In the genomic region with DNA sequence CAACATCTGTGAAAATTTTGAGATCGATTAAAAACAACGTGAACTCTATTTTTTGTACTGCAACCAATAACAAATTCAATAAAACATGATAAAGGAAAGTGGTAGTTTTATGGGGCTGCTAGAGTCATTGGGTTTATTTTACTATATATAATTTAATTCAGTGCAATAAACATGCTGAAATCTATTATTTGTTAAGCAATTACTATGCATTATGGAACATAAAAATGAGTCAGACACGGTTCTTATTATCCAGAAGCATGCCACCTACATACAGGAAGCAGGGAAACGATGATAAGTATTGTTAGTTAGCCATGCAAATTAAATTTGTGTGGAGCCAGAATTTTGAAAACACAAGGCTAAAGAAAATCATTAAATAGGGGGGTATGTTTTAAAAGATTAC, we compare ENCODE assay signal across 3 cellular contexts.
A peak's percentile ranks its signal among the peaks of the same experiment; 100 is the strongest.
TF ChIP-seq lines count a peak whose summit lies in the region.

No MANE protein-coding gene starts in this region.

TF ChIP-seq in HEK293, 187 proteins besides CTCF, POLR2A, EP300 and RAD21:
- TF ChIP-seq ZNF785 (tag by site-specific recombination; IDR thresholded peaks at IDR 0.05): no peak
- TF ChIP-seq, protein P1, sequence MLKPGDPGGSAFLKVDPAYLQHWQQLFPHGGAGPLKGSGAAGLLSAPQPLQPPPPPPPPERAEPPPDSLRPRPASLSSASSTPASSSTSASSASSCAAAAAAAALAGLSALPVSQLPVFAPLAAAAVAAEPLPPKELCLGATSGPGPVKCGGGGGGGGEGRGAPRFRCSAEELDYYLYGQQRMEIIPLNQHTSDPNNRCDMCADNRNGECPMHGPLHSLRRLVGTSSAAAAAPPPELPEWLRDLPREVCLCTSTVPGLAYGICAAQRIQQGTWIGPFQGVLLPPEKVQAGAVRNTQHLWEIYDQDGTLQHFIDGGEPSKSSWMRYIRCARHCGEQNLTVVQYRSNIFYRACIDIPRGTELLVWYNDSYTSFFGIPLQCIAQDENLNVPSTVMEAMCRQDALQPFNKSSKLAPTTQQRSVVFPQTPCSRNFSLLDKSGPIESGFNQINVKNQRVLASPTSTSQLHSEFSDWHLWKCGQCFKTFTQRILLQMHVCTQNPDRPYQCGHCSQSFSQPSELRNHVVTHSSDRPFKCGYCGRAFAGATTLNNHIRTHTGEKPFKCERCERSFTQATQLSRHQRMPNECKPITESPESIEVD (tag by site-specific recombination; IDR thresholded peaks at IDR 0.05): peak; percentile 57

TF ChIP-seq in SK-N-SH treated with all-trans-retinoic acid at 6 μM for 48 hours, 23 proteins besides CTCF, POLR2A, EP300 and RAD21:
- TF ChIP-seq ZNF70 (CRISPR knock-in tag; IDR thresholded peaks at IDR 0.05) (no peak), ZNF8 (CRISPR knock-in tag; IDR thresholded peaks at IDR 0.05) (no peak), ISL1 (CRISPR knock-in tag; IDR thresholded peaks at IDR 0.05) (peak; percentile 63), BACH2 (CRISPR knock-in tag; IDR thresholded peaks at IDR 0.05; ENCODE audit: borderline replicate concordance) (no peak), CSRNP3 (CRISPR knock-in tag; IDR thresholded peaks at IDR 0.05) (0 out of 2 replicates have a peak, but pooled peaks have one; percentile 15), ZC3H10 (CRISPR knock-in tag; IDR thresholded peaks at IDR 0.05) (no peak), ESRRG (CRISPR knock-in tag; IDR thresholded peaks at IDR 0.05) (no peak), ARNTL (CRISPR knock-in tag; IDR thresholded peaks at IDR 0.05; ENCODE audit: borderline replicate concordance, low read depth) (no peak), PPARA (CRISPR knock-in tag; IDR thresholded peaks at IDR 0.05; ENCODE audit: borderline replicate concordance) (no peak), TCF4 (CRISPR knock-in tag; IDR thresholded peaks at IDR 0.05; ENCODE audit: borderline replicate concordance) (peak; percentile 85), GLIS3 (CRISPR knock-in tag; IDR thresholded peaks at IDR 0.05) (no peak), ZFP3 (CRISPR knock-in tag; IDR thresholded peaks at IDR 0.05) (no peak), TOX (CRISPR knock-in tag; IDR thresholded peaks at IDR 0.05; ENCODE audit: borderline replicate concordance) (no peak), ZNF565 (CRISPR knock-in tag; conservative IDR thresholded peaks at IDR 0.05; ENCODE audit: low read depth) (no peak)
- TF ChIP-seq, protein P2, sequence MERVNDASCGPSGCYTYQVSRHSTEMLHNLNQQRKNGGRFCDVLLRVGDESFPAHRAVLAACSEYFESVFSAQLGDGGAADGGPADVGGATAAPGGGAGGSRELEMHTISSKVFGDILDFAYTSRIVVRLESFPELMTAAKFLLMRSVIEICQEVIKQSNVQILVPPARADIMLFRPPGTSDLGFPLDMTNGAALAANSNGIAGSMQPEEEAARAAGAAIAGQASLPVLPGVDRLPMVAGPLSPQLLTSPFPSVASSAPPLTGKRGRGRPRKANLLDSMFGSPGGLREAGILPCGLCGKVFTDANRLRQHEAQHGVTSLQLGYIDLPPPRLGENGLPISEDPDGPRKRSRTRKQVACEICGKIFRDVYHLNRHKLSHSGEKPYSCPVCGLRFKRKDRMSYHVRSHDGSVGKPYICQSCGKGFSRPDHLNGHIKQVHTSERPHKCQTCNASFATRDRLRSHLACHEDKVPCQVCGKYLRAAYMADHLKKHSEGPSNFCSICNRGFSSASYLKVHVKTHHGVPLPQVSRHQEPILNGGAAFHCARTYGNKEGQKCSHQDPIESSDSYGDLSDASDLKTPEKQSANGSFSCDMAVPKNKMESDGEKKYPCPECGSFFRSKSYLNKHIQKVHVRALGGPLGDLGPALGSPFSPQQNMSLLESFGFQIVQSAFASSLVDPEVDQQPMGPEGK (CRISPR knock-in tag; IDR thresholded peaks at IDR 0.05; ENCODE audit: borderline replicate concordance): no peak

TF ChIP-seq in endothelial cell of umbilical vein, 7 proteins besides CTCF, POLR2A, EP300 and RAD21:
- no peak for TF ChIP-seq FOS (IDR thresholded peaks at IDR 0.05; ENCODE audit: borderline replicate concordance, insufficient read depth, low read length)
- TF ChIP-seq EZH2 (IDR thresholded peaks at IDR 0.05; ENCODE audit: borderline replicate concordance, low read depth, low read length, severe bottlenecking): no peak
- no peak for TF ChIP-seq MAX (IDR thresholded peaks at IDR 0.05; ENCODE audit: insufficient read depth, insufficient read length)
- TF ChIP-seq GATA2 (IDR thresholded peaks at IDR 0.05; ENCODE audit: insufficient read depth, insufficient read length, low read depth, low read length): no peak
- TF ChIP-seq POLR2AphosphoS5 (IDR thresholded peaks at IDR 0.05; ENCODE audit: insufficient read depth, low read depth, low read length): no peak
- TF ChIP-seq JUN (IDR thresholded peaks at IDR 0.05; ENCODE audit: borderline replicate concordance, insufficient read depth, insufficient read length, low read depth): no peak
- no peak for TF ChIP-seq MYC (IDR thresholded peaks at IDR 0.05; ENCODE audit: low read depth, low read length)
